Comparison of ENCODE assay signal across 10 cellular contexts in genomic region chrX:101219840-101220191, GRCh38. TPM values are rescaled to one million over a fixed set of nuclear protein-coding genes. Genes with fewer than 3 reads are reported as not detected.
A peak's percentile ranks its signal among the peaks of the same experiment; 100 is the strongest.
DNase-seq lines count a peak whose midpoint lies in the region; ATAC-seq and TF ChIP-seq lines count a peak whose summit lies in the region.
"Had no signal": no experiment of that assay in that cellular context is flagged by ENCODE, and none has a peak within 500 bp of the region (broad histone marks: within the 10 kb centered on the region; RNA-seq: fewer than 3 reads in every experiment).

No MANE protein-coding gene starts in this region.

- H3K27ac Mint-ChIP-seq in GM23338, result no peak overlapping the region

- no peaks in the 10 kb centered on the region for H3K9me2 ChIP-seq in GM23338 (ENCODE audit: insufficient read depth)

- H2AFZ ChIP-seq in GM23338, result 0 out of 2 replicates have a peak overlapping the region, but pooled peaks have one; percentile 38

- no peak overlapping the region for H3K23ac ChIP-seq in mesendoderm (ENCODE audit: low read length)

- no peak overlapping the region for H2BK5ac ChIP-seq in mesendoderm (ENCODE audit: low read length)

- H3K4me2 ChIP-seq in GM23338 (no peak overlapping the region), mesendoderm (ENCODE audit: low read length) (no peak overlapping the region)

- H3F3A ChIP-seq in GM23338 (replicated peaks; ENCODE audit: low read depth), result no peaks in the 10 kb centered on the region

- H4K8ac ChIP-seq in mesendoderm (ENCODE audit: low read depth, low read length), result no peak overlapping the region

- in situ Hi-C loops in astrocyte of the spinal cord (cut with HindIII; ENCODE audit: low sequenced_read_pairs), result no loop called here
- in situ Hi-C loops in KBM-7 (cut with MboI; ENCODE audit: low pct_unique_long_range_greater_than_20kb, low sequenced_read_pairs), result no loop called here

- no peak overlapping the region for H2AK5ac ChIP-seq in mesendoderm (ENCODE audit: low read length)

- no peak overlapping the region for H2BK15ac ChIP-seq in mesendoderm (replicated peaks; ENCODE audit: low read depth)

- no peak overlapping the region for H3K18ac ChIP-seq in mesendoderm (ENCODE audit: low read length)

- H4K5ac ChIP-seq in mesendoderm (ENCODE audit: low read length), result no peak overlapping the region

- H3K27me3 Mint-ChIP-seq in GM23338 (ENCODE audit: insufficient read depth, low read depth, poor library complexity), result peaks cover 4% of the 10 kb centered on the region

- no peak overlapping the region for H3K27ac ChIP-seq in GM23338 (ENCODE audit: low read depth)
- H3K27ac ChIP-seq in mesendoderm (ENCODE audit: low read depth, low read length), result no peak overlapping the region
- H3K27ac ChIP-seq: right atrium auricular region had no signal

- H3K4me3 Mint-ChIP-seq in GM23338, result peak overlapping the region; percentile 26; the same call in 2 of the 3 replicates

- H3K79me1 ChIP-seq in mesendoderm (ENCODE audit: low read length), result no peaks in the 10 kb centered on the region

- no peaks in the 10 kb centered on the region for H3K36me3 Mint-ChIP-seq in GM23338 (ENCODE audit: low read depth)

- H3K36me3 ChIP-seq in GM23338 (ENCODE audit: insufficient read depth) (no peaks in the 10 kb centered on the region), mesendoderm (ENCODE audit: control insufficient read depth, insufficient read depth, low read length) (no peaks in the 10 kb centered on the region)
- H3K36me3 ChIP-seq: right atrium auricular region had no signal

- no peaks in the 10 kb centered on the region for H3K4me1 ChIP-seq in GM23338 (ENCODE audit: insufficient read depth)
- no peaks in the 10 kb centered on the region for H3K4me1 ChIP-seq in mesendoderm (ENCODE audit: control insufficient read depth, low read depth, low read length)
- H3K4me1 ChIP-seq: right atrium auricular region had no signal

- no peak overlapping the region for H3K9ac ChIP-seq in mesendoderm (ENCODE audit: low read length)

- DNase-seq in AG09309 (ENCODE audit: low read depth) (no peak), GM23338 (ENCODE audit: low spot score) (no peak), astrocyte of the spinal cord (ENCODE audit: low read depth, low spot score) (peak; percentile 62), mesendoderm (peak; percentile 45), NCI-H2081 treated with DMSO at 0.1 percent for 48 hours (lab: John Stamatoyannopoulos, UW) (no peak), KBM-7 (no peak), cerebellar cortex (ENCODE audit: low spot score) (no peak)
- no peak for DNase-seq in activated naive CD4-positive, alpha-beta T cell treated with anti-CD3 and anti-CD28 coated beads, Interleukin-2, amount 50 U/mL, for 16 hours
- DNase-seq: DMS 273 treated with DMSO at 0.1 percent for 48 hours had no signal

- H3K9me3 Mint-ChIP-seq in GM23338, result no peaks in the 10 kb centered on the region; the same call in 2 of the 3 replicates

- WGBS in mesendoderm (ENCODE audit: extremely low coverage, insufficient coverage, low lambda C conversion rate), result no CpG with 5 or more reads among the region's 6 CpGs

- H3K4me3 ChIP-seq in AG09309 (ENCODE audit: control insufficient read depth, low read depth, low read length) (peak overlapping the region; percentile 9), GM23338 (no peak overlapping the region), astrocyte of the spinal cord (ENCODE audit: low read depth, low read length) (peak overlapping the region; percentile 32), mesendoderm (ENCODE audit: low read length) (no peak overlapping the region)
- H3K4me3 ChIP-seq: right atrium auricular region had no signal

- H2BK120ac ChIP-seq in mesendoderm (ENCODE audit: low read depth, low read length), result no peak overlapping the region

- ATAC-seq in GM23338, result peak; percentile 63

- no peaks in the 10 kb centered on the region for H3K27me3 ChIP-seq in GM23338 (ENCODE audit: insufficient read depth)
- H3K27me3 ChIP-seq in mesendoderm (ENCODE audit: insufficient read depth, low read length, poor library complexity), result no peaks in the 10 kb centered on the region
- H3K27me3 ChIP-seq: right atrium auricular region had no signal

- no peak overlapping the region for H3K56ac ChIP-seq in mesendoderm (ENCODE audit: low read length)

- H3K79me2 ChIP-seq in GM23338 (replicated peaks; ENCODE audit: insufficient read depth) (no peaks in the 10 kb centered on the region), mesendoderm (ENCODE audit: control insufficient read depth, insufficient read depth, low read length) (no peaks in the 10 kb centered on the region)

- H4K20me1 ChIP-seq in GM23338 (replicated peaks; ENCODE audit: insufficient read depth), result no peaks in the 10 kb centered on the region

- TF ChIP-seq CTCF in AG09309 (IDR thresholded peaks at IDR 0.05; ENCODE audit: control insufficient read depth, insufficient read depth, low read depth, low read length, missing control alignments) (no peak), GM23338 (conservative IDR thresholded peaks at IDR 0.05; ENCODE audit: low read depth in 2 of 2) (no peak), astrocyte of the spinal cord (IDR thresholded peaks at IDR 0.05; ENCODE audit: low read depth, low read length) (no peak)

- no peak overlapping the region for H3K4ac ChIP-seq in mesendoderm (ENCODE audit: low read depth, low read length)

- H3K4me1 Mint-ChIP-seq in GM23338, result peaks cover 6% of the 10 kb centered on the region

TF ChIP-seq in GM23338, 12 proteins besides CTCF, POLR2A, EP300 and RAD21 (continues in another document):
- TF ChIP-seq EZH2phosphoT487 (IDR thresholded peaks at IDR 0.05; ENCODE audit: unreplicated experiment) (no peak), POLR2AphosphoS5 (IDR thresholded peaks at IDR 0.05; ENCODE audit: low read depth) (no peak), ZNF114 (CRISPR knock-in tag; IDR thresholded peaks at IDR 0.05) (no peak), CREB1 (CRISPR knock-in tag; IDR thresholded peaks at IDR 0.05; ENCODE audit: low read depth) (no peak), ETS1 (IDR thresholded peaks at IDR 0.05) (no peak)

RNA-seq across cellular contexts. Expression of gene DRP2, which starts 0.2 kb away (rescaled TPM):
- total RNA-seq in GM23338 (2014; rRNA removed; shearing (Covaris generic)), result 0.24 and 0.39 TPM in 2 replicates
- 0.09 TPM in 1 of 2 replicates, not detected in the other for polyA plus RNA-seq in GM23338 (2016; fragmentation: Nextera tagmentation; extraction: Ambion mirVana)
- 0.11 TPM for polyA plus RNA-seq in mesendoderm (2013, experiment 1 of 2)
- polyA plus RNA-seq in mesendoderm (2013, experiment 2 of 2), result 0.11 TPM

Comparison
In these comparisons a context has a peak if more than half of its experiments do, and no peak if none do; other contexts are left out.
1. DNase-seq: peak in astrocyte of the spinal cord (single experiment) and mesendoderm (single experiment); none in AG09309 (single experiment), GM23338 (single experiment), NCI-H2081 treated with DMSO at 0.1 percent for 48 hours (single experiment), KBM-7 (single experiment), cerebellar cortex (single experiment) and activated naive CD4-positive, alpha-beta T cell treated with anti-CD3 and anti-CD28 coated beads, Interleukin-2, amount 50 U/mL, for 16 hours (single experiment).
2. H3K4me3 ChIP-seq: peak in AG09309 (single experiment) and astrocyte of the spinal cord (single experiment); none in GM23338 (single experiment) and mesendoderm (single experiment).